8 cellular contexts compared by ENCODE assay signal in genomic region chr12:104049278-104050257, GRCh38. TPM values are rescaled to one million over a fixed set of nuclear protein-coding genes. Genes with fewer than 3 reads are reported as not detected.
DNase-seq lines count a peak whose midpoint lies in the region; ATAC-seq and TF ChIP-seq lines count a peak whose summit lies in the region.

Gene GLT8D2, minus strand, starts transcription at chr12:104050187. Its CDS starts 30,539 bp downstream, at chr12:104019648.

- intact Hi-C loops in body of pancreas (cut with DNase I) = no loop called here

- H3K9me3 Mint-ChIP-seq in activated naive CD4-positive, alpha-beta T cell treated with anti-CD3 and anti-CD28 coated beads, Interleukin-2, amount 10 ng/mL, durations not matched to agents 7 days and 5 days = no peaks in the 10 kb centered on the region
- no peaks in the 10 kb centered on the region for H3K9me3 Mint-ChIP-seq in stimulated activated naive B cell treated with anti-CD40 and anti-IgM and Interleukin-4, amounts not matched to agents 10 μg/mL and 1 μg/mL and 100 μg/mL, for 72 hours

- H3K27ac Mint-ChIP-seq in activated naive CD4-positive, alpha-beta T cell treated with anti-CD3 and anti-CD28 coated beads, Interleukin-2, amount 10 ng/mL, durations not matched to agents 7 days and 5 days = no peak within 1 kb of the TSS
- no peak within 1 kb of the TSS for H3K27ac Mint-ChIP-seq in stimulated activated naive B cell treated with anti-CD40 and anti-IgM and Interleukin-4, amounts not matched to agents 10 μg/mL and 1 μg/mL and 100 μg/mL, for 72 hours

- H3K36me3 Mint-ChIP-seq in activated naive CD4-positive, alpha-beta T cell treated with anti-CD3 and anti-CD28 coated beads, Interleukin-2, amount 10 ng/mL, durations not matched to agents 7 days and 5 days = no peaks in the 10 kb centered on the region
- no peaks in the 10 kb centered on the region for H3K36me3 Mint-ChIP-seq in stimulated activated naive B cell treated with anti-CD40 and anti-IgM and Interleukin-4, amounts not matched to agents 10 μg/mL and 1 μg/mL and 100 μg/mL, for 72 hours

- H3K27me3 Mint-ChIP-seq in activated naive CD4-positive, alpha-beta T cell treated with anti-CD3 and anti-CD28 coated beads, Interleukin-2, amount 10 ng/mL, durations not matched to agents 7 days and 5 days = peaks cover 57% of the 10 kb centered on the region
- peaks cover 23 to 52% of the 10 kb centered on the region in 2 donors for H3K27me3 Mint-ChIP-seq in stimulated activated naive B cell treated with anti-CD40 and anti-IgM and Interleukin-4, amounts not matched to agents 10 μg/mL and 1 μg/mL and 100 μg/mL, for 72 hours

- ATAC-seq in body of pancreas (peak; percentile 74), HG03342 (IDR thresholded peaks at IDR 0.05; ENCODE audit: unreplicated experiment) (no peak)
- ATAC-seq in stimulated activated naive B cell treated with anti-CD40 and anti-IgM and Interleukin-4, amounts not matched to agents 10 μg/mL and 1 μg/mL and 100 μg/mL, for 72 hours (replicated peaks) = no peak

- no peak within 1 kb of the TSS for H3K4me3 Mint-ChIP-seq in activated naive CD4-positive, alpha-beta T cell treated with anti-CD3 and anti-CD28 coated beads, Interleukin-2, amount 10 ng/mL, durations not matched to agents 7 days and 5 days
- peak within 1 kb of the TSS; percentile 27 to 68 for H3K4me3 Mint-ChIP-seq in stimulated activated naive B cell treated with anti-CD40 and anti-IgM and Interleukin-4, amounts not matched to agents 10 μg/mL and 1 μg/mL and 100 μg/mL, for 72 hours

- H3K9me3 ChIP-seq in body of pancreas = no peaks in the 10 kb centered on the region

- WGBS in body of pancreas, 2 donors = 8 to 12% methylated on average over 31 of the region's 31 CpGs

- H3K27me3 ChIP-seq in body of pancreas = no peaks in the 10 kb centered on the region

- H3K4me3 ChIP-seq in body of pancreas = no peak within 1 kb of the TSS

- no peak for TF ChIP-seq CTCF in body of pancreas (IDR thresholded peaks at IDR 0.05)

- no peak for TF ChIP-seq POLR2A in body of pancreas (IDR thresholded peaks at IDR 0.05)

- H3K36me3 ChIP-seq in body of pancreas (replicated peaks in 1 of 2; ENCODE audit: insufficient read depth in 1 of 2, low read depth in 2 of 2) = no peaks in the 10 kb centered on the region

- CTCF ChIA-PET in activated naive CD4-positive, alpha-beta T cell treated with anti-CD3 and anti-CD28 coated beads, Interleukin-2, amount 10 ng/mL, durations not matched to agents 7 days and 5 days (lab: Charles Lee) = no interaction called here

- H3K27ac ChIP-seq in body of pancreas = no peak within 1 kb of the TSS

- DNase-seq in activated naive CD4-positive, alpha-beta T cell treated with anti-CD3 and anti-CD28 coated beads, Interleukin-2, amount 10 ng/mL, durations not matched to agents 7 days and 5 days = peak; percentile 26
- DNase-seq in activated naive CD4-positive, alpha-beta T cell treated with Interleukin-2 at 50 U/mL for 16 hours = no peak
- DNase-seq in body of pancreas (peak; percentile 22 to 53 (median 29)), islet precursor cell (peak; percentile 87), inferior parietal cortex (ENCODE audit: extremely low spot score) (no peak)
- DNase-seq in stimulated activated naive B cell treated with anti-CD40 and anti-IgM and Interleukin-4, amounts not matched to agents 10 μg/mL and 1 μg/mL and 100 μg/mL, for 72 hours = no peak
- DNase-seq in stimulated activated CD4-positive, alpha-beta T cell treated with anti-CD3 and anti-CD28 coated beads, Interleukin-4, amount 100 ng/mL, for 24 hours = no peak

- H3K4me1 ChIP-seq in body of pancreas = peaks cover 13% of the 10 kb centered on the region

- H3K4me1 Mint-ChIP-seq in activated naive CD4-positive, alpha-beta T cell treated with anti-CD3 and anti-CD28 coated beads, Interleukin-2, amount 10 ng/mL, durations not matched to agents 7 days and 5 days = peaks cover 8% of the 10 kb centered on the region
- H3K4me1 Mint-ChIP-seq in stimulated activated naive B cell treated with anti-CD40 and anti-IgM and Interleukin-4, amounts not matched to agents 10 μg/mL and 1 μg/mL and 100 μg/mL, for 72 hours = peaks cover 4 to 7% of the 10 kb centered on the region in 2 donors

RNA-seq across cellular contexts. Expression of gene GLT8D2, which starts in this region (rescaled TPM):
- 1 to 10 TPM in 1 of 2 donors, under 1 TPM in 1; 0.99 to 6.0 TPM for total RNA-seq in body of pancreas

Comparison
In these comparisons a context has a peak if more than half of its experiments do, and no peak if none do; other contexts are left out.
1. DNase-seq: peak in activated naive CD4-positive, alpha-beta T cell treated with anti-CD3 and anti-CD28 coated beads, Interleukin-2, amount 10 ng/mL, durations not matched to agents 7 days and 5 days (single experiment), body of pancreas (4 of 4) and islet precursor cell (single experiment); none in activated naive CD4-positive, alpha-beta T cell treated with Interleukin-2 at 50 U/mL for 16 hours (single experiment), stimulated activated naive B cell treated with anti-CD40 and anti-IgM and Interleukin-4, amounts not matched to agents 10 μg/mL and 1 μg/mL and 100 μg/mL, for 72 hours (single experiment), inferior parietal cortex (single experiment) and stimulated activated CD4-positive, alpha-beta T cell treated with anti-CD3 and anti-CD28 coated beads, Interleukin-4, amount 100 ng/mL, for 24 hours (single experiment).